In the genomic region with DNA sequence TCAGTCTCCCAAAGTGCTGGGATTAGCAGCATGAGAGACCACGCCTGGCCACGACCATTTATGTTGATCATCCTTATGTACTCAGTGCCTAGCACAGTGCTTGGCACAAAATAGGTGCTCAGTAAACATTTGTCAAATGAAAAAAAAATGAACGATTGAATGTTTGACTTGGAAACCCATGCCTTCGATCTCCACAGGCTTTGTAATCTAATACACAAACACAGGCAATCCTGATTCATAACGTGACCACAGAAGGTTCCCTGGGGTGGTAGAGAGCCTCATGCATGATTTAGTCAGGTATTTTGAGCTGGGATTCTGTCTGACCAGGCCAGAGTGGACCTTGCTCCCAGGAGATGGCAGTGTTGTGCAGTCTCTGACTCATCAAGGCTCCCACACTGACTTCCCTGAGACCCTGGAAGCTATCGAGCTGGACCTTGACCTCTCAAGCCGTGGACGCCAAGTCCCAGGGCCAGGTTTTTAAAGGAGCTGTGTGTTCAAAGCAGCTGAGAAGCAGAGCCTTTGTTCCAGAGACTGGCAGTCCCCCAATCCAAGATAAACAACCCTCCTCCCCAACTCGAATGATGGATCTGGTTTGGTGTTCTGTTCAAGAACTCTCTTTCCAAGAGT, we compare ENCODE assay signal across 8 cellular contexts.
DNase-seq lines count a peak whose midpoint lies in the region; ATAC-seq and TF ChIP-seq lines count a peak whose summit lies in the region.

No MANE protein-coding gene starts in this region.

- ATAC-seq in DND-41 (ENCODE audit: insufficient read depth, low read depth), result peak; percentile 55; the same call in 1 of the 3 replicates
- ATAC-seq in GM21390 (IDR thresholded peaks at IDR 0.05; ENCODE audit: unreplicated experiment), result peak; percentile 74
- peak; percentile 88 to 96 (median 92) for ATAC-seq in heart left ventricle
- ATAC-seq in psoas muscle, result peak; percentile 86 to 93 (median 90)

- DNase-seq in DND-41 (peak; percentile 9), MM.1S (peak; percentile 46), WERI-Rb-1 (peak; percentile 70), heart left ventricle (peak; percentile 65 to 81 (median 71)), psoas muscle (peak; percentile 58 to 74), activated gamma-delta T cell treated with Interleukin-2 at 50 U/mL for 16 hours (no peak)
- no peak for DNase-seq in effector CD4-positive, alpha-beta T cell

- peak; percentile 54 for TF ChIP-seq CTCF in DND-41 (IDR thresholded peaks at IDR 0.05; ENCODE audit: borderline replicate concordance, extremely low read depth, low read length, poor library complexity, severe bottlenecking)
- peak; percentile 68 for TF ChIP-seq CTCF in MM.1S (IDR thresholded peaks at IDR 0.05; ENCODE audit: low read length)
- peak; percentile 88 for TF ChIP-seq CTCF in WERI-Rb-1 (IDR thresholded peaks at IDR 0.05; ENCODE audit: low read depth, low read length)
- peak in 11 of 12 donors; percentile 39 to 73 (median 63) for TF ChIP-seq CTCF in heart left ventricle (IDR thresholded peaks at IDR 0.05)
- TF ChIP-seq CTCF in psoas muscle (IDR thresholded peaks at IDR 0.05), result peak; percentile 51

- H3K4me2 ChIP-seq in DND-41 (ENCODE audit: insufficient read depth, low read length), result no peak overlapping the region
- H3K4me2 ChIP-seq in MM.1S (ENCODE audit: low read depth, low read length), result no peak overlapping the region

- H3F3A ChIP-seq in MM.1S (ENCODE audit: insufficient read depth, low read length), result no peaks in the 10 kb centered on the region

- WGBS in heart left ventricle, 4 donors, result 42 to 52% (median 48%) methylated on average over 9 of the region's 9 CpGs
- 41 to 57% (median 44%) methylated on average over 9 of the region's 9 CpGs for WGBS in psoas muscle, 3 donors

- no peak overlapping the region for H2AFZ ChIP-seq in DND-41 (ENCODE audit: low read depth, low read length)
- H2AFZ ChIP-seq in MM.1S (ENCODE audit: low read length), result peak overlapping the region; percentile 25; the same call in 1 of the 2 replicates

- no peaks in the 10 kb centered on the region for H3K4me1 ChIP-seq in DND-41 (ENCODE audit: insufficient read depth, low read length)
- no peaks in the 10 kb centered on the region for H3K4me1 ChIP-seq in MM.1S (ENCODE audit: low read length)
- peaks cover 0 to 10% (median 2%) of the 10 kb centered on the region in 12 donors for H3K4me1 ChIP-seq in heart left ventricle
- no peaks in the 10 kb centered on the region for H3K4me1 ChIP-seq in psoas muscle

- H4K20me1 ChIP-seq in DND-41 (ENCODE audit: insufficient read depth, low read length) (no peaks in the 10 kb centered on the region), MM.1S (ENCODE audit: insufficient read depth, low read length) (no peaks in the 10 kb centered on the region)

- H3K4me3 ChIP-seq in DND-41 (ENCODE audit: low read depth in 1 of 2, low read length in 2 of 2) (no peak overlapping the region), MM.1S (ENCODE audit: low read length) (no peak overlapping the region), WERI-Rb-1 (ENCODE audit: low read depth, low read length) (no peak overlapping the region), heart left ventricle (no peak overlapping the region), psoas muscle (no peak overlapping the region)

- no peak for TF ChIP-seq POLR2A in heart left ventricle (IDR thresholded peaks at IDR 0.05)

- H3K9me3 ChIP-seq in DND-41 (ENCODE audit: insufficient read depth, low read length, severe bottlenecking) (no peaks in the 10 kb centered on the region), MM.1S (replicated peaks; ENCODE audit: insufficient read depth, low read length) (no peaks in the 10 kb centered on the region), WERI-Rb-1 (ENCODE audit: severe bottlenecking) (peaks cover 3% of the 10 kb centered on the region), heart left ventricle (no peaks in the 10 kb centered on the region), psoas muscle (no peaks in the 10 kb centered on the region)

- H3K79me2 ChIP-seq in DND-41 (ENCODE audit: insufficient read depth, low read length), result no peaks in the 10 kb centered on the region
- H3K79me2 ChIP-seq in MM.1S (ENCODE audit: low read length), result no peaks in the 10 kb centered on the region

- intact Hi-C loops in heart left ventricle (cut with DNase I) (loop anchor here in 8 of 10 donors (2.0 to 10.0 kb wide), 5 partner anchors 463 to 573 kb away; no protein-coding TSS in a partner anchor), psoas muscle (cut with DNase I) (no loop called here)

- H3K9me2 ChIP-seq in MM.1S (replicated peaks; ENCODE audit: insufficient read depth, low read length), result no peaks in the 10 kb centered on the region

- H3K27me3 ChIP-seq in DND-41 (ENCODE audit: insufficient read depth, low read length, poor library complexity), result no peaks in the 10 kb centered on the region
- no peaks in the 10 kb centered on the region for H3K27me3 ChIP-seq in MM.1S (replicated peaks; ENCODE audit: insufficient read depth, low read length)
- no peaks in the 10 kb centered on the region for H3K27me3 ChIP-seq in WERI-Rb-1 (ENCODE audit: insufficient read depth, low read depth, severe bottlenecking)
- H3K27me3 ChIP-seq in heart left ventricle, result no peaks in the 10 kb centered on the region
- no peaks in the 10 kb centered on the region for H3K27me3 ChIP-seq in psoas muscle (ENCODE audit: insufficient read depth in 3 of 3, low read length in 2 of 3)

- H3K9ac ChIP-seq in DND-41 (ENCODE audit: low read depth, low read length) (no peak overlapping the region), MM.1S (ENCODE audit: low read length) (no peak overlapping the region)

- H3K27ac ChIP-seq in DND-41 (ENCODE audit: low read length) (no peak overlapping the region), MM.1S (ENCODE audit: low read length) (no peak overlapping the region), WERI-Rb-1 (no peak overlapping the region; the same call in 1 of the 2 replicates), heart left ventricle (peak overlapping the region in 6 of 12 donors; percentile 31 to 43 (median 37)), psoas muscle (no peak overlapping the region)

- H3K36me3 ChIP-seq in DND-41 (ENCODE audit: insufficient read depth, low read length) (no peaks in the 10 kb centered on the region), MM.1S (replicated peaks; ENCODE audit: insufficient read depth, low read length) (no peaks in the 10 kb centered on the region), WERI-Rb-1 (no peaks in the 10 kb centered on the region), heart left ventricle (no peaks in the 10 kb centered on the region), psoas muscle (ENCODE audit: insufficient read depth in 1 of 2, low read depth in 1 of 2) (no peaks in the 10 kb centered on the region)

Comparison
In these comparisons a context has a peak if more than half of its experiments do, and no peak if none do; other contexts are left out.
1. DNase-seq: peak in DND-41 (single experiment), MM.1S (single experiment), WERI-Rb-1 (single experiment), heart left ventricle (5 of 5) and psoas muscle (2 of 2); none in activated gamma-delta T cell treated with Interleukin-2 at 50 U/mL for 16 hours (single experiment) and effector CD4-positive, alpha-beta T cell (single experiment).
2. intact Hi-C loops: an anchor here in heart left ventricle (2.0 to 10.0 kb wide); none called in psoas muscle.
3. Peak in every context shown above with its lines, with median percentiles within 50 percentile points of each other: ATAC-seq and CTCF ChIP-seq.